ENCODE assay signal across 11 cellular contexts in genomic region chr2:205892141-205893064, GRCh38.
A peak's percentile ranks its signal among the peaks of the same experiment; 100 is the strongest.
DNase-seq lines count a peak whose midpoint lies in the region; ATAC-seq, FAIRE-seq and TF ChIP-seq lines count a peak whose summit lies in the region.
"Had no signal": no experiment of that assay in that cellular context is flagged by ENCODE, and none has a peak within 500 bp of the region (broad histone marks: within the 10 kb centered on the region; RNA-seq: fewer than 3 reads in every experiment).

No MANE protein-coding gene starts in this region.

- no peak overlapping the region for H3K4me3 Mint-ChIP-seq in natural killer cell treated with Interleukin-12 subunit alpha and Interleukin-12 subunit beta and Interleukin-15 and Interleukin-18, amount 100 ng/mL, for 72 hours
- no peak overlapping the region for H3K4me3 Mint-ChIP-seq in activated naive CD8-positive, alpha-beta T cell treated with anti-CD3 and anti-CD28 coated beads for 36 hours

- POLR2A ChIA-PET in HepG2 (lab: Yijun Ruan, JAX), result no interaction called here

- TF ChIP-seq POLR2A in HepG2 (IDR thresholded peaks at IDR 0.05; ENCODE audit: insufficient read depth in 1 of 2, low read depth in 2 of 2, low read length in 2 of 2) (no peak), right lobe of liver (IDR thresholded peaks at IDR 0.05) (no peak)

- H3K36me3 ChIP-seq in HepG2 (replicated peaks in 1 of 2; ENCODE audit: control insufficient read depth in 1 of 2, insufficient read depth in 2 of 2, low read length in 2 of 2) (no peaks in the 10 kb centered on the region), right lobe of liver (no peaks in the 10 kb centered on the region), left lung (no peaks in the 10 kb centered on the region)

- 19% methylated on average over 25 of the region's 25 CpGs for WGBS in HepG2 (ENCODE audit: low lambda C conversion rate)
- 68% methylated on average over 21 of the region's 25 CpGs for WGBS in right lobe of liver (ENCODE audit: insufficient coverage, low coverage, low lambda C conversion rate, missing lambda C conversion rate)

- H3K27me3 ChIP-seq in HepG2 (ENCODE audit: control insufficient read depth in 1 of 2, insufficient read depth in 2 of 2, low read length in 2 of 2), result peaks cover 0 to 25% of the 10 kb centered on the region in 2 experiments; a peak in 3 of 5 replicates
- no peaks in the 10 kb centered on the region for H3K27me3 ChIP-seq in right lobe of liver
- no peaks in the 10 kb centered on the region for H3K27me3 ChIP-seq in left lung

- no peak for FAIRE-seq in HepG2 (lab: Jason Lieb, UNC)

- H3K4me3 ChIP-seq in HepG2 (replicated peaks in 1 of 3; ENCODE audit: insufficient read depth in 1 of 3, low read depth in 2 of 3, low read length in 3 of 3) (no peak overlapping the region), right lobe of liver (no peak overlapping the region), left lung (no peak overlapping the region)

- H3K27ac Mint-ChIP-seq in natural killer cell treated with Interleukin-12 subunit alpha and Interleukin-12 subunit beta and Interleukin-15 and Interleukin-18, amount 100 ng/mL, for 72 hours, result no peak overlapping the region
- H3K27ac Mint-ChIP-seq in activated naive CD8-positive, alpha-beta T cell treated with anti-CD3 and anti-CD28 coated beads for 36 hours, result no peak overlapping the region
- H3K27ac Mint-ChIP-seq: progenitor cell of endocrine pancreas had no signal

- H3K27ac ChIP-seq in HepG2 (ENCODE audit: extremely low read length, insufficient read depth, low read length) (no peak overlapping the region), right lobe of liver (no peak overlapping the region), VCaP (peak overlapping the region; percentile 18; the same call in 1 of the 2 replicates), left lung (no peak overlapping the region)

- peaks cover 19 to 24% of the 10 kb centered on the region in 2 donors for H3K27me3 Mint-ChIP-seq in natural killer cell treated with Interleukin-12 subunit alpha and Interleukin-12 subunit beta and Interleukin-15 and Interleukin-18, amount 100 ng/mL, for 72 hours
- peaks cover 7% of the 10 kb centered on the region for H3K27me3 Mint-ChIP-seq in activated naive CD8-positive, alpha-beta T cell treated with anti-CD3 and anti-CD28 coated beads for 36 hours
- H3K27me3 Mint-ChIP-seq: progenitor cell of endocrine pancreas had no signal

- H3K79me2 ChIP-seq in HepG2 (ENCODE audit: insufficient read depth, low read length), result no peaks in the 10 kb centered on the region

- peak; percentile 70 for ATAC-seq in HepG2
- no peak for ATAC-seq in right lobe of liver
- ATAC-seq in left lung, result peak; percentile 85
- ATAC-seq in GM18511 (IDR thresholded peaks at IDR 0.05; ENCODE audit: unreplicated experiment), result no peak
- ATAC-seq in GM18909 (IDR thresholded peaks at IDR 0.05; ENCODE audit: poor library complexity, unreplicated experiment), result no peak
- no peak for ATAC-seq in natural killer cell treated with Interleukin-12 subunit alpha and Interleukin-12 subunit beta and Interleukin-15 and Interleukin-18, amount 100 ng/mL, for 72 hours

- H3K4me1 Mint-ChIP-seq in natural killer cell treated with Interleukin-12 subunit alpha and Interleukin-12 subunit beta and Interleukin-15 and Interleukin-18, amount 100 ng/mL, for 72 hours (ENCODE audit: low read depth in 2 of 2), result peaks cover 5 to 7% of the 10 kb centered on the region in 2 donors
- no peaks in the 10 kb centered on the region for H3K4me1 Mint-ChIP-seq in activated naive CD8-positive, alpha-beta T cell treated with anti-CD3 and anti-CD28 coated beads for 36 hours

- H4K20me1 ChIP-seq in HepG2 (ENCODE audit: insufficient read depth, low read length), result no peaks in the 10 kb centered on the region

- H3K9me3 ChIP-seq in HepG2 (ENCODE audit: low read length), result no peaks in the 10 kb centered on the region
- no peaks in the 10 kb centered on the region for H3K9me3 ChIP-seq in right lobe of liver
- H3K9me3 ChIP-seq in left lung, result no peaks in the 10 kb centered on the region

- intact Hi-C loops in HepG2 (cut with micrococcal nuclease; ENCODE audit: unreplicated experiment), result no loop called here
- intact Hi-C loops in right lobe of liver (cut with DNase I), result no loop called here
- intact Hi-C loops in left lung (cut with DNase I), result no loop called here

- no peaks in the 10 kb centered on the region for H3K9me3 Mint-ChIP-seq in natural killer cell treated with Interleukin-12 subunit alpha and Interleukin-12 subunit beta and Interleukin-15 and Interleukin-18, amount 100 ng/mL, for 72 hours
- H3K9me3 Mint-ChIP-seq in activated naive CD8-positive, alpha-beta T cell treated with anti-CD3 and anti-CD28 coated beads for 36 hours, result no peaks in the 10 kb centered on the region

- no TSS peak for BruUV-seq in HepG2 (replicated peaks; lab: Mats Ljungman, UMichigan)

- in situ Hi-C loops in HepG2 (cut with HindIII; ENCODE audit: extremely low pct_ligation_motif_present, low pct_unique_long_range_greater_than_20kb), result loop anchor here (25.0 kb wide), 1 partner anchor 1555 kb away; no protein-coding TSS in a partner anchor

- TF ChIP-seq EP300 in HepG2 (IDR thresholded peaks at IDR 0.05; ENCODE audit: low read depth in 2 of 2, low read length in 2 of 2), result no peak
- no peak for TF ChIP-seq EP300 in HepG2 (CRISPR knock-in tag; IDR thresholded peaks at IDR 0.05; ENCODE audit: borderline replicate concordance)

- no peak for TF ChIP-seq RAD21 in HepG2 (CRISPR knock-in tag; IDR thresholded peaks at IDR 0.05)

- H3K4me2 ChIP-seq in HepG2 (ENCODE audit: low read depth, low read length), result peak overlapping the region; percentile 37

- H3K4me1 ChIP-seq in HepG2 (ENCODE audit: insufficient read depth, low read length), result peaks cover 14% of the 10 kb centered on the region
- no peaks in the 10 kb centered on the region for H3K4me1 ChIP-seq in right lobe of liver
- H3K4me1 ChIP-seq in left lung, result no peaks in the 10 kb centered on the region

- DNase-seq in HepG2 (ENCODE audit: low spot score) (peak; percentile 58), right lobe of liver (no peak), left lung (peak in 1 of 2 donors; percentile 53)
- DNase-seq in natural killer cell treated with Interleukin-12 subunit alpha and Interleukin-12 subunit beta and Interleukin-15 and Interleukin-18, amount 100 ng/mL, for 72 hours (ENCODE audit: low spot score), result no peak
- DNase-seq in activated naive CD8-positive, alpha-beta T cell treated with anti-CD3 and anti-CD28 coated beads for 36 hours, result no peak
- DNase-seq: activated T-cell treated with anti-CD3 and anti-CD28 coated beads, Interleukin-2, amount 50 U/mL, for 48 hours; T-helper 9 cell had no signal

- H3K36me3 Mint-ChIP-seq in natural killer cell treated with Interleukin-12 subunit alpha and Interleukin-12 subunit beta and Interleukin-15 and Interleukin-18, amount 100 ng/mL, for 72 hours, result no peaks in the 10 kb centered on the region
- H3K36me3 Mint-ChIP-seq in activated naive CD8-positive, alpha-beta T cell treated with anti-CD3 and anti-CD28 coated beads for 36 hours, result no peaks in the 10 kb centered on the region

- CTCF ChIA-PET in HepG2 (lab: Yijun Ruan, JAX; ENCODE audit: low intra/inter-chr PET ratio, low total read pairs), result no interaction called here

- H2AFZ ChIP-seq in HepG2 (ENCODE audit: low read length), result no peak overlapping the region

- no peak overlapping the region for H3K9ac ChIP-seq in HepG2 (ENCODE audit: insufficient read depth, low read depth, low read length)

- TF ChIP-seq CTCF in HepG2 (CRISPR knock-in tag; IDR thresholded peaks at IDR 0.05), result no peak
- TF ChIP-seq CTCF in right lobe of liver (IDR thresholded peaks at IDR 0.05), result no peak
- TF ChIP-seq CTCF in VCaP (conservative IDR thresholded peaks at IDR 0.05), result no peak
- no peak for TF ChIP-seq CTCF in left lung (IDR thresholded peaks at IDR 0.05)

TF ChIP-seq in HepG2, 621 proteins besides CTCF, POLR2A, EP300 and RAD21 (continues in another document):
- TF ChIP-seq ZNF329 (CRISPR knock-in tag; IDR thresholded peaks at IDR 0.05; ENCODE audit: low read depth), result no peak
- TF ChIP-seq ZBTB7B (CRISPR knock-in tag; IDR thresholded peaks at IDR 0.05), result 0 out of 2 replicates have a peak, but pooled peaks have one; percentile 30
- 0 out of 2 replicates have a peak, but pooled peaks have one; percentile 21 for TF ChIP-seq SOX5 (CRISPR knock-in tag; IDR thresholded peaks at IDR 0.05; ENCODE audit: borderline replicate concordance)
- peak; percentile 53; the same call in 1 of the 2 replicates for TF ChIP-seq ZMYM4 (CRISPR knock-in tag; IDR thresholded peaks at IDR 0.05)
- no peak for TF ChIP-seq ZNF225 (CRISPR knock-in tag; IDR thresholded peaks at IDR 0.05)
- no peak for TF ChIP-seq ZNF337 (CRISPR knock-in tag; IDR thresholded peaks at IDR 0.05; ENCODE audit: borderline replicate concordance, low read depth)
- no peak for TF ChIP-seq MNT (IDR thresholded peaks at IDR 0.05)
- TF ChIP-seq ARNTL (CRISPR knock-in tag; IDR thresholded peaks at IDR 0.05), result no peak
- peak; percentile 35; the same call in 1 of the 2 replicates for TF ChIP-seq SALL1 (CRISPR knock-in tag; IDR thresholded peaks at IDR 0.05)
- peak; percentile 66 for TF ChIP-seq CEBPG (CRISPR knock-in tag; IDR thresholded peaks at IDR 0.05)
- no peak for TF ChIP-seq MXD4 (CRISPR knock-in tag; IDR thresholded peaks at IDR 0.05)
- 0 out of 2 replicates have a peak, but pooled peaks have one; percentile 9 for TF ChIP-seq BORCS8-MEF2B (CRISPR knock-in tag; IDR thresholded peaks at IDR 0.05)
- TF ChIP-seq NCOA2 (CRISPR knock-in tag; IDR thresholded peaks at IDR 0.05), result peak; percentile 36; the same call in 1 of the 2 replicates

Comparison
In these comparisons a context has a peak if more than half of its experiments do, and no peak if none do; other contexts are left out.
1. ATAC-seq: peak in HepG2 (single experiment) and left lung (single experiment); none in right lobe of liver (0 of 4), GM18511 (single experiment), GM18909 (single experiment) and natural killer cell treated with Interleukin-12 subunit alpha and Interleukin-12 subunit beta and Interleukin-15 and Interleukin-18, amount 100 ng/mL, for 72 hours (0 of 2).